ENCODE assay signal across 25 cellular contexts in genomic region chr11:70026726-70027125, GRCh38. TPM values are rescaled to one million over a fixed set of nuclear protein-coding genes. Genes with fewer than 3 reads are reported as not detected.
A peak's percentile ranks its signal among the peaks of the same experiment; 100 is the strongest.
DNase-seq lines count a peak whose midpoint lies in the region; ATAC-seq, FAIRE-seq and TF ChIP-seq lines count a peak whose summit lies in the region.
"Had no signal": no experiment of that assay in that cellular context is flagged by ENCODE, and none has a peak within 500 bp of the region (broad histone marks: within the 10 kb centered on the region; RNA-seq: fewer than 3 reads in every experiment).

No MANE protein-coding gene starts in this region.

- H3K36me3 Mint-ChIP-seq in natural killer cell (no peaks in the 10 kb centered on the region), CD14-positive monocyte (no peaks in the 10 kb centered on the region)
- H3K36me3 Mint-ChIP-seq: CD4-positive, alpha-beta memory T cell had no signal

- H3K4me1 Mint-ChIP-seq in natural killer cell (no peaks in the 10 kb centered on the region), CD14-positive monocyte (no peaks in the 10 kb centered on the region)
- H3K4me1 Mint-ChIP-seq: CD4-positive, alpha-beta memory T cell had no signal

- H3K27me3 Mint-ChIP-seq in natural killer cell (ENCODE audit: low read depth in 2 of 2) = no peaks in the 10 kb centered on the region
- H3K27me3 Mint-ChIP-seq in CD14-positive monocyte (ENCODE audit: low read depth in 3 of 3) = peaks cover 0 to 2% (median 0%) of the 10 kb centered on the region in 3 donors

- TF ChIP-seq CTCF in natural killer cell (IDR thresholded peaks at IDR 0.05) (no peak), CD14-positive monocyte (IDR thresholded peaks at IDR 0.05) (no peak)

- no peak overlapping the region for H3K27ac Mint-ChIP-seq in natural killer cell
- no peak overlapping the region for H3K27ac Mint-ChIP-seq in CD14-positive monocyte
- H3K27ac Mint-ChIP-seq: CD4-positive, alpha-beta memory T cell; HFFc6 had no signal

- no peak overlapping the region for H3K27ac ChIP-seq in caudate nucleus (ENCODE audit: low read depth, low read length)
- H3K27ac ChIP-seq: 22Rv1; BLaER1 treated with 17β-estradiol and CSF1 and Interleukin-3, amounts not matched to agents 10 nM and 100 nM had no signal

- H3K9me3 Mint-ChIP-seq in natural killer cell (no peaks in the 10 kb centered on the region), CD14-positive monocyte (peaks cover 0 to 3% (median 0%) of the 10 kb centered on the region in 7 donors)

- FAIRE-seq in urothelium cell line (lab: Jason Lieb, UNC) = peak; percentile 70
- FAIRE-seq: A204.1, GM18507, H1 had no signal

- ATAC-seq in left cardiac atrium (no peak), natural killer cell (no peak)
- ATAC-seq: HCT116 had no signal

- intact Hi-C loops in cardiac septum (cut with DNase I) = no loop called here
- intact Hi-C loops in left cardiac atrium (cut with DNase I) = no loop called here
- intact Hi-C loops in natural killer cell (cut with micrococcal nuclease) = no loop called here
- intact Hi-C loops in CD14-positive monocyte (cut with micrococcal nuclease) = no loop called here

- H3K4me3 Mint-ChIP-seq in natural killer cell (no peak overlapping the region), CD14-positive monocyte (no peak overlapping the region)
- H3K4me3 Mint-ChIP-seq: CD4-positive, alpha-beta memory T cell; HFFc6 had no signal

- peak; percentile 49 for DNase-seq in cardiac septum (ENCODE audit: low spot score)
- no peak for DNase-seq in left cardiac atrium
- peak; percentile 32 for DNase-seq in ecto neural progenitor cell (ENCODE audit: low spot score)
- peak; percentile 43 for DNase-seq in mesenteric fat pad (ENCODE audit: low spot score)
- DNase-seq in urothelium cell line (ENCODE audit: low spot score) = no peak
- no peak for DNase-seq in natural killer cell
- DNase-seq in caudate nucleus (lab: John Stamatoyannopoulos, UW) = no peak
- no peak for DNase-seq in CD14-positive monocyte (ENCODE audit: low spot score)
- DNase-seq: AML-193; BE2C; Calu3; CD4-positive, alpha-beta memory T cell; COR-L47; DMS53; DMS79 treated with DMSO at 0.1 percent for 48 hours; GF-D8; H7; HFFc6 had no signal

RNA-seq across cellular contexts. Expression of gene ANO1, which starts 51.4 kb away (rescaled TPM):
- total RNA-seq in cardiac septum (18.4 TPM), left cardiac atrium (10 to 100 TPM in 1 of 2 donors, 1 to 10 TPM in 1; 9.8 to 14.2 TPM), mesenteric fat pad (5.7 TPM), natural killer cell (not detected)
- polyA plus RNA-seq in CD14-positive monocyte = not detected
- total RNA-seq: CD4-positive, alpha-beta memory T cell; G401; HFFc6 had no signal
- polyA plus RNA-seq: CD4-positive, alpha-beta memory T cell had no signal

Comparison
In these comparisons a context has a peak if more than half of its experiments do, and no peak if none do; other contexts are left out.
1. DNase-seq: peak in cardiac septum (single experiment), ecto neural progenitor cell (single experiment) and mesenteric fat pad (single experiment); none in left cardiac atrium (single experiment), urothelium cell line (single experiment), natural killer cell (single experiment), caudate nucleus (0 of 61) and CD14-positive monocyte (single experiment).